In genomic region chrX:132807411-132808030, GRCh38 we compare ENCODE assay signal across 9 cellular contexts.
"Had no signal": no experiment of that assay in that cellular context is flagged by ENCODE, and none has a peak within 500 bp of the region (broad histone marks: within the 10 kb centered on the region; RNA-seq: fewer than 3 reads in every experiment).

No MANE protein-coding gene starts in this region.

- H3K4me3 ChIP-seq: GM23248 had no signal

- H3K4me1 Mint-ChIP-seq: IgD-negative memory B cell had no signal

- H2AFZ ChIP-seq: GM23248 had no signal

- ATAC-seq: HCT116 had no signal

- H3K9ac ChIP-seq: GM23248 had no signal

- H3K9me3 Mint-ChIP-seq: H9, HFFc6, IgD-negative memory B cell had no signal

- DNase-seq: GM23248, GOT3, H9, HFFc6, KG1 had no signal

- H3K27ac ChIP-seq: GM23248, HL-60 had no signal

- H3K27ac Mint-ChIP-seq: H9, HFFc6, IgD-negative memory B cell had no signal

- H3K36me3 Mint-ChIP-seq: IgD-negative memory B cell had no signal

- FAIRE-seq: H54 had no signal

- H3K4me3 Mint-ChIP-seq: H9, HFFc6, IgD-negative memory B cell had no signal
